Comparison of ENCODE assay signal across 1 cellular context in the genomic region with DNA sequence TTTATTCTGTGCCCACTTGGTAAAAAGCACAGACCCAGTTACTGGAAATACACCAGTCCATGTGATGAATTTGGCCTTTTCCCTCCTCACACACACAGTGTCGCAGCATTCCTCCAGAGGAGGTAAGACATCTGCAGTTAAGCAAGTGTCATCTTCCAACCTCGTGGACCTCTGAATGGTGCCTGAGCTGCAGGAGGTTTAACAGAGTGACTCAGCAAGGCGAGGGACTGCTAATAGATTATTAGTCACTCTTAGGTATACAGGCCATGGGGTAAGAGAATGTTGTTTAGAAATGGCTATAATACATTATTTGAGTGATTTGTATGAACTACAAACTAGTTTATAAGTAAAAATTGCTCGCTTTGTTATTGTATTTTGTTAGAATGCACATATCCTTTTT.
TF ChIP-seq lines count a peak whose summit lies in the region.

No MANE protein-coding gene starts in this region.

TF ChIP-seq in K562, 482 proteins besides CTCF, POLR2A, EP300 and RAD21 (continued from another document and continues in another):
- TF ChIP-seq RUNX1 (IDR thresholded peaks at IDR 0.05; ENCODE audit: low read depth) (no peak), FOXA1 (IDR thresholded peaks at IDR 0.05; ENCODE audit: borderline replicate concordance) (no peak), ZNF324 (CRISPR knock-in tag; IDR thresholded peaks at IDR 0.05) (no peak), HNRNPL (IDR thresholded peaks at IDR 0.05; ENCODE audit: low read depth, low read length) (no peak), JUND (IDR thresholded peaks at IDR 0.05; ENCODE audit: borderline replicate concordance, low read depth, low read length) (peak; percentile 59; the same call in 1 of the 2 replicates), JUND (tag; IDR thresholded peaks at IDR 0.05; ENCODE audit: borderline replicate concordance, low read depth, low read length) (peak; percentile 33; the same call in 1 of the 3 replicates), CHD4 (IDR thresholded peaks at IDR 0.05; ENCODE audit: insufficient read depth, insufficient replicate concordance, low read depth, low read length, poor library complexity, severe bottlenecking) (no peak), ZNF76 (CRISPR knock-in tag; IDR thresholded peaks at IDR 0.05; ENCODE audit: borderline replicate concordance) (no peak), SIN3B (IDR thresholded peaks at IDR 0.05; ENCODE audit: low read depth) (no peak), CTBP1 (IDR thresholded peaks at IDR 0.05; ENCODE audit: borderline replicate concordance) (peak; percentile 51; the same call in 1 of the 2 replicates), MYC (IDR thresholded peaks at IDR 0.05; ENCODE audit: low read depth, low read length) (peak; percentile 58), MYC (CRISPR knock-in tag; IDR thresholded peaks at IDR 0.05; ENCODE audit: borderline replicate concordance, low read depth) (no peak), TFAM (CRISPR knock-in tag; conservative IDR thresholded peaks at IDR 0.05) (no peak), MAFK (IDR thresholded peaks at IDR 0.05; ENCODE audit: low read length) (peak; percentile 75), ZNF217 (CRISPR knock-in tag; IDR thresholded peaks at IDR 0.05) (no peak), KLF16 (IDR thresholded peaks at IDR 0.05) (no peak), PHTF2 (CRISPR knock-in tag; IDR thresholded peaks at IDR 0.05) (no peak), HDAC1 (IDR thresholded peaks at IDR 0.05) (0 out of 4 replicates have a peak, but pooled peaks of 1 of the 2 experiments have one; percentile 34), TAF1 (IDR thresholded peaks at IDR 0.05; ENCODE audit: control insufficient read depth, extremely low read depth, insufficient read depth, low read length, severe bottlenecking) (no peak), ATF1 (CRISPR knock-in tag; IDR thresholded peaks at IDR 0.05) (no peak), ATF1 (tag; IDR thresholded peaks at IDR 0.05) (no peak), BACH1 (tag; IDR thresholded peaks at IDR 0.05) (peak; percentile 61; the same call in 1 of the 2 replicates), NR3C1 (CRISPR knock-in tag; IDR thresholded peaks at IDR 0.05) (no peak)
- TF ChIP-seq, protein P1, sequence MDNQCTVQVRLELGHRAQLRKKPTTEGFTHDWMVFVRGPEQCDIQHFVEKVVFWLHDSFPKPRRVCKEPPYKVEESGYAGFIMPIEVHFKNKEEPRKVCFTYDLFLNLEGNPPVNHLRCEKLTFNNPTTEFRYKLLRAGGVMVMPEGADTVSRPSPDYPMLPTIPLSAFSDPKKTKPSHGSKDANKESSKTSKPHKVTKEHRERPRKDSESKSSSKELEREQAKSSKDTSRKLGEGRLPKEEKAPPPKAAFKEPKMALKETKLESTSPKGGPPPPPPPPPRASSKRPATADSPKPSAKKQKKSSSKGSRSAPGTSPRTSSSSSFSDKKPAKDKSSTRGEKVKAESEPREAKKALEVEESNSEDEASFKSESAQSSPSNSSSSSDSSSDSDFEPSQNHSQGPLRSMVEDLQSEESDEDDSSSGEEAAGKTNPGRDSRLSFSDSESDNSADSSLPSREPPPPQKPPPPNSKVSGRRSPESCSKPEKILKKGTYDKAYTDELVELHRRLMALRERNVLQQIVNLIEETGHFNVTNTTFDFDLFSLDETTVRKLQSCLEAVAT (IDR thresholded peaks at IDR 0.05) = no peak
- TF ChIP-seq, protein P2, sequence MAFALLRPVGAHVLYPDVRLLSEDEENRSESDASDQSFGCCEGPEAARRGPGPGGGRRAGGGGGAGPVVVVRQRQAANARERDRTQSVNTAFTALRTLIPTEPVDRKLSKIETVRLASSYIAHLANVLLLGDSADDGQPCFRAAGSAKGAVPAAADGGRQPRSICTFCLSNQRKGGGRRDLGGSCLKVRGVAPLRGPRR (CRISPR knock-in tag; IDR thresholded peaks at IDR 0.05) = no peak
- TF ChIP-seq, protein P3, sequence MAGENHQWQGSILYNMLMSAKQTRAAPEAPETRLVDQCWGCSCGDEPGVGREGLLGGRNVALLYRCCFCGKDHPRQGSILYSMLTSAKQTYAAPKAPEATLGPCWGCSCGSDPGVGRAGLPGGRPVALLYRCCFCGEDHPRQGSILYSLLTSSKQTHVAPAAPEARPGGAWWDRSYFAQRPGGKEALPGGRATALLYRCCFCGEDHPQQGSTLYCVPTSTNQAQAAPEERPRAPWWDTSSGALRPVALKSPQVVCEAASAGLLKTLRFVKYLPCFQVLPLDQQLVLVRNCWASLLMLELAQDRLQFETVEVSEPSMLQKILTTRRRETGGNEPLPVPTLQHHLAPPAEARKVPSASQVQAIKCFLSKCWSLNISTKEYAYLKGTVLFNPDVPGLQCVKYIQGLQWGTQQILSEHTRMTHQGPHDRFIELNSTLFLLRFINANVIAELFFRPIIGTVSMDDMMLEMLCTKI (IDR thresholded peaks at IDR 0.05; ENCODE audit: partially characterized antibody) = no peak
- TF ChIP-seq, protein P4, sequence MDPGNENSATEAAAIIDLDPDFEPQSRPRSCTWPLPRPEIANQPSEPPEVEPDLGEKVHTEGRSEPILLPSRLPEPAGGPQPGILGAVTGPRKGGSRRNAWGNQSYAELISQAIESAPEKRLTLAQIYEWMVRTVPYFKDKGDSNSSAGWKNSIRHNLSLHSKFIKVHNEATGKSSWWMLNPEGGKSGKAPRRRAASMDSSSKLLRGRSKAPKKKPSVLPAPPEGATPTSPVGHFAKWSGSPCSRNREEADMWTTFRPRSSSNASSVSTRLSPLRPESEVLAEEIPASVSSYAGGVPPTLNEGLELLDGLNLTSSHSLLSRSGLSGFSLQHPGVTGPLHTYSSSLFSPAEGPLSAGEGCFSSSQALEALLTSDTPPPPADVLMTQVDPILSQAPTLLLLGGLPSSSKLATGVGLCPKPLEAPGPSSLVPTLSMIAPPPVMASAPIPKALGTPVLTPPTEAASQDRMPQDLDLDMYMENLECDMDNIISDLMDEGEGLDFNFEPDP (CRISPR knock-in tag; IDR thresholded peaks at IDR 0.05) = no peak
- TF ChIP-seq, protein P5, sequence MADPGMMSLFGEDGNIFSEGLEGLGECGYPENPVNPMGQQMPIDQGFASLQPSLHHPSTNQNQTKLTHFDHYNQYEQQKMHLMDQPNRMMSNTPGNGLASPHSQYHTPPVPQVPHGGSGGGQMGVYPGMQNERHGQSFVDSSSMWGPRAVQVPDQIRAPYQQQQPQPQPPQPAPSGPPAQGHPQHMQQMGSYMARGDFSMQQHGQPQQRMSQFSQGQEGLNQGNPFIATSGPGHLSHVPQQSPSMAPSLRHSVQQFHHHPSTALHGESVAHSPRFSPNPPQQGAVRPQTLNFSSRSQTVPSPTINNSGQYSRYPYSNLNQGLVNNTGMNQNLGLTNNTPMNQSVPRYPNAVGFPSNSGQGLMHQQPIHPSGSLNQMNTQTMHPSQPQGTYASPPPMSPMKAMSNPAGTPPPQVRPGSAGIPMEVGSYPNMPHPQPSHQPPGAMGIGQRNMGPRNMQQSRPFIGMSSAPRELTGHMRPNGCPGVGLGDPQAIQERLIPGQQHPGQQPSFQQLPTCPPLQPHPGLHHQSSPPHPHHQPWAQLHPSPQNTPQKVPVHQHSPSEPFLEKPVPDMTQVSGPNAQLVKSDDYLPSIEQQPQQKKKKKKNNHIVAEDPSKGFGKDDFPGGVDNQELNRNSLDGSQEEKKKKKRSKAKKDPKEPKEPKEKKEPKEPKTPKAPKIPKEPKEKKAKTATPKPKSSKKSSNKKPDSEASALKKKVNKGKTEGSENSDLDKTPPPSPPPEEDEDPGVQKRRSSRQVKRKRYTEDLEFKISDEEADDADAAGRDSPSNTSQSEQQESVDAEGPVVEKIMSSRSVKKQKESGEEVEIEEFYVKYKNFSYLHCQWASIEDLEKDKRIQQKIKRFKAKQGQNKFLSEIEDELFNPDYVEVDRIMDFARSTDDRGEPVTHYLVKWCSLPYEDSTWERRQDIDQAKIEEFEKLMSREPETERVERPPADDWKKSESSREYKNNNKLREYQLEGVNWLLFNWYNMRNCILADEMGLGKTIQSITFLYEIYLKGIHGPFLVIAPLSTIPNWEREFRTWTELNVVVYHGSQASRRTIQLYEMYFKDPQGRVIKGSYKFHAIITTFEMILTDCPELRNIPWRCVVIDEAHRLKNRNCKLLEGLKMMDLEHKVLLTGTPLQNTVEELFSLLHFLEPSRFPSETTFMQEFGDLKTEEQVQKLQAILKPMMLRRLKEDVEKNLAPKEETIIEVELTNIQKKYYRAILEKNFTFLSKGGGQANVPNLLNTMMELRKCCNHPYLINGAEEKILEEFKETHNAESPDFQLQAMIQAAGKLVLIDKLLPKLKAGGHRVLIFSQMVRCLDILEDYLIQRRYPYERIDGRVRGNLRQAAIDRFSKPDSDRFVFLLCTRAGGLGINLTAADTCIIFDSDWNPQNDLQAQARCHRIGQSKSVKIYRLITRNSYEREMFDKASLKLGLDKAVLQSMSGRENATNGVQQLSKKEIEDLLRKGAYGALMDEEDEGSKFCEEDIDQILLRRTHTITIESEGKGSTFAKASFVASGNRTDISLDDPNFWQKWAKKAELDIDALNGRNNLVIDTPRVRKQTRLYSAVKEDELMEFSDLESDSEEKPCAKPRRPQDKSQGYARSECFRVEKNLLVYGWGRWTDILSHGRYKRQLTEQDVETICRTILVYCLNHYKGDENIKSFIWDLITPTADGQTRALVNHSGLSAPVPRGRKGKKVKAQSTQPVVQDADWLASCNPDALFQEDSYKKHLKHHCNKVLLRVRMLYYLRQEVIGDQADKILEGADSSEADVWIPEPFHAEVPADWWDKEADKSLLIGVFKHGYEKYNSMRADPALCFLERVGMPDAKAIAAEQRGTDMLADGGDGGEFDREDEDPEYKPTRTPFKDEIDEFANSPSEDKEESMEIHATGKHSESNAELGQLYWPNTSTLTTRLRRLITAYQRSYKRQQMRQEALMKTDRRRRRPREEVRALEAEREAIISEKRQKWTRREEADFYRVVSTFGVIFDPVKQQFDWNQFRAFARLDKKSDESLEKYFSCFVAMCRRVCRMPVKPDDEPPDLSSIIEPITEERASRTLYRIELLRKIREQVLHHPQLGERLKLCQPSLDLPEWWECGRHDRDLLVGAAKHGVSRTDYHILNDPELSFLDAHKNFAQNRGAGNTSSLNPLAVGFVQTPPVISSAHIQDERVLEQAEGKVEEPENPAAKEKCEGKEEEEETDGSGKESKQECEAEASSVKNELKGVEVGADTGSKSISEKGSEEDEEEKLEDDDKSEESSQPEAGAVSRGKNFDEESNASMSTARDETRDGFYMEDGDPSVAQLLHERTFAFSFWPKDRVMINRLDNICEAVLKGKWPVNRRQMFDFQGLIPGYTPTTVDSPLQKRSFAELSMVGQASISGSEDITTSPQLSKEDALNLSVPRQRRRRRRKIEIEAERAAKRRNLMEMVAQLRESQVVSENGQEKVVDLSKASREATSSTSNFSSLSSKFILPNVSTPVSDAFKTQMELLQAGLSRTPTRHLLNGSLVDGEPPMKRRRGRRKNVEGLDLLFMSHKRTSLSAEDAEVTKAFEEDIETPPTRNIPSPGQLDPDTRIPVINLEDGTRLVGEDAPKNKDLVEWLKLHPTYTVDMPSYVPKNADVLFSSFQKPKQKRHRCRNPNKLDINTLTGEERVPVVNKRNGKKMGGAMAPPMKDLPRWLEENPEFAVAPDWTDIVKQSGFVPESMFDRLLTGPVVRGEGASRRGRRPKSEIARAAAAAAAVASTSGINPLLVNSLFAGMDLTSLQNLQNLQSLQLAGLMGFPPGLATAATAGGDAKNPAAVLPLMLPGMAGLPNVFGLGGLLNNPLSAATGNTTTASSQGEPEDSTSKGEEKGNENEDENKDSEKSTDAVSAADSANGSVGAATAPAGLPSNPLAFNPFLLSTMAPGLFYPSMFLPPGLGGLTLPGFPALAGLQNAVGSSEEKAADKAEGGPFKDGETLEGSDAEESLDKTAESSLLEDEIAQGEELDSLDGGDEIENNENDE (IDR thresholded peaks at IDR 0.05; ENCODE audit: low read depth, low read length) = no peak
- TF ChIP-seq, protein P6, sequence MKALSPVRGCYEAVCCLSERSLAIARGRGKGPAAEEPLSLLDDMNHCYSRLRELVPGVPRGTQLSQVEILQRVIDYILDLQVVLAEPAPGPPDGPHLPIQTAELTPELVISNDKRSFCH (CRISPR knock-in tag; IDR thresholded peaks at IDR 0.05) = no peak
- TF ChIP-seq, protein P6 (tag; IDR thresholded peaks at IDR 0.05) = no peak
- TF ChIP-seq, protein P7, sequence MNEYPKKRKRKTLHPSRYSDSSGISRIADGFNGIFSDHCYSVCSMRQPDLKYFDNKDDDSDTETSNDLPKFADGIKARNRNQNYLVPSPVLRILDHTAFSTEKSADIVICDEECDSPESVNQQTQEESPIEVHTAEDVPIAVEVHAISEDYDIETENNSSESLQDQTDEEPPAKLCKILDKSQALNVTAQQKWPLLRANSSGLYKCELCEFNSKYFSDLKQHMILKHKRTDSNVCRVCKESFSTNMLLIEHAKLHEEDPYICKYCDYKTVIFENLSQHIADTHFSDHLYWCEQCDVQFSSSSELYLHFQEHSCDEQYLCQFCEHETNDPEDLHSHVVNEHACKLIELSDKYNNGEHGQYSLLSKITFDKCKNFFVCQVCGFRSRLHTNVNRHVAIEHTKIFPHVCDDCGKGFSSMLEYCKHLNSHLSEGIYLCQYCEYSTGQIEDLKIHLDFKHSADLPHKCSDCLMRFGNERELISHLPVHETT (CRISPR knock-in tag; conservative IDR thresholded peaks at IDR 0.05 in 1 of 2, IDR thresholded peaks at IDR 0.05 in 1 of 2) = no peak
- TF ChIP-seq, protein P8, sequence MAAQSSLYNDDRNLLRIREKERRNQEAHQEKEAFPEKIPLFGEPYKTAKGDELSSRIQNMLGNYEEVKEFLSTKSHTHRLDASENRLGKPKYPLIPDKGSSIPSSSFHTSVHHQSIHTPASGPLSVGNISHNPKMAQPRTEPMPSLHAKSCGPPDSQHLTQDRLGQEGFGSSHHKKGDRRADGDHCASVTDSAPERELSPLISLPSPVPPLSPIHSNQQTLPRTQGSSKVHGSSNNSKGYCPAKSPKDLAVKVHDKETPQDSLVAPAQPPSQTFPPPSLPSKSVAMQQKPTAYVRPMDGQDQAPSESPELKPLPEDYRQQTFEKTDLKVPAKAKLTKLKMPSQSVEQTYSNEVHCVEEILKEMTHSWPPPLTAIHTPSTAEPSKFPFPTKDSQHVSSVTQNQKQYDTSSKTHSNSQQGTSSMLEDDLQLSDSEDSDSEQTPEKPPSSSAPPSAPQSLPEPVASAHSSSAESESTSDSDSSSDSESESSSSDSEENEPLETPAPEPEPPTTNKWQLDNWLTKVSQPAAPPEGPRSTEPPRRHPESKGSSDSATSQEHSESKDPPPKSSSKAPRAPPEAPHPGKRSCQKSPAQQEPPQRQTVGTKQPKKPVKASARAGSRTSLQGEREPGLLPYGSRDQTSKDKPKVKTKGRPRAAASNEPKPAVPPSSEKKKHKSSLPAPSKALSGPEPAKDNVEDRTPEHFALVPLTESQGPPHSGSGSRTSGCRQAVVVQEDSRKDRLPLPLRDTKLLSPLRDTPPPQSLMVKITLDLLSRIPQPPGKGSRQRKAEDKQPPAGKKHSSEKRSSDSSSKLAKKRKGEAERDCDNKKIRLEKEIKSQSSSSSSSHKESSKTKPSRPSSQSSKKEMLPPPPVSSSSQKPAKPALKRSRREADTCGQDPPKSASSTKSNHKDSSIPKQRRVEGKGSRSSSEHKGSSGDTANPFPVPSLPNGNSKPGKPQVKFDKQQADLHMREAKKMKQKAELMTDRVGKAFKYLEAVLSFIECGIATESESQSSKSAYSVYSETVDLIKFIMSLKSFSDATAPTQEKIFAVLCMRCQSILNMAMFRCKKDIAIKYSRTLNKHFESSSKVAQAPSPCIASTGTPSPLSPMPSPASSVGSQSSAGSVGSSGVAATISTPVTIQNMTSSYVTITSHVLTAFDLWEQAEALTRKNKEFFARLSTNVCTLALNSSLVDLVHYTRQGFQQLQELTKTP (IDR thresholded peaks at IDR 0.05; ENCODE audit: low read depth in 1 of 2, partially characterized antibody in 2 of 2) = no peak
